Comparison of ENCODE assay signal across 26 cellular contexts in genomic region chr21:43618940-43619339, GRCh38.
"Had no signal": no experiment of that assay in that cellular context is flagged by ENCODE, and none has a peak within 500 bp of the region (broad histone marks: within the 10 kb centered on the region; RNA-seq: fewer than 3 reads in every experiment).

No MANE protein-coding gene starts in this region.

- ATAC-seq: activated naive CD4-positive, alpha-beta T cell treated with anti-CD3 and anti-CD28 coated beads, Interleukin-2, amount 50 U/mL, for 72 hours; activated naive CD8-positive, alpha-beta T cell treated with anti-CD3 and anti-CD28 coated beads, Interleukin-2, amount 50 U/mL, for 24 hours; activated T-cell treated with anti-CD3 and anti-CD28 coated beads, Interleukin-2, amount 50 U/mL, for 4 hours; T-cell had no signal

- H3K4me3 ChIP-seq: cardiac muscle cell, MG63, SK-N-MC had no signal

- FAIRE-seq: astrocyte had no signal

- H3K27me3 ChIP-seq: cardiac muscle cell, MG63 had no signal

- H3K27ac ChIP-seq: cardiac muscle cell, SK-N-MC, VCaP had no signal

- DNase-seq: activated CD4-positive, alpha-beta memory T cell treated with anti-CD3 and anti-CD28 coated beads for 36 hours; activated CD4-positive, alpha-beta T cell treated with anti-CD3 and anti-CD28 coated beads, Interleukin-2, amount 10 ng/mL, durations not matched to agents 7 days and 5 days; activated CD4-positive, CD25-positive, alpha-beta regulatory T cell; activated CD8-positive, alpha-beta memory T cell treated with anti-CD3 and anti-CD28 coated beads for 24 hours; activated effector memory CD4-positive, alpha-beta T cell treated with anti-CD3 and anti-CD28 coated beads, Interleukin-2, amount 50 U/mL, for 16 hours; activated naive CD4-positive, alpha-beta T cell treated with Interleukin-2 at 50 U/mL for 16 hours; activated naive CD8-positive, alpha-beta T cell treated with anti-CD3 and anti-CD28 coated beads, Interleukin-2, amount 50 U/mL, for 24 hours; activated T-cell treated with anti-CD3 and anti-CD28 coated beads, Interleukin-2, amount 50 U/mL, for 4 hours; amygdala; IMR-90; KBM-7; MG63; NCI-H1105; NCI-H1436; NCI-H1694 treated with DMSO at 0.1 percent for 48 hours; NCI-H2029 treated with DMSO at 0.1 percent for 48 hours; NCI-H510A treated with DMSO at 0.1 percent for 48 hours; NCI-H69; NK-92 treated with Interleukin-12 subunit alpha and Interleukin-12 subunit beta, amount 100 ng/mL, for 24 hours; T-cell; T-helper 2 cell had no signal

- H3K36me3 ChIP-seq: cardiac muscle cell, MG63 had no signal
